ENCODE assay signal across 9 cellular contexts in the genomic region with DNA sequence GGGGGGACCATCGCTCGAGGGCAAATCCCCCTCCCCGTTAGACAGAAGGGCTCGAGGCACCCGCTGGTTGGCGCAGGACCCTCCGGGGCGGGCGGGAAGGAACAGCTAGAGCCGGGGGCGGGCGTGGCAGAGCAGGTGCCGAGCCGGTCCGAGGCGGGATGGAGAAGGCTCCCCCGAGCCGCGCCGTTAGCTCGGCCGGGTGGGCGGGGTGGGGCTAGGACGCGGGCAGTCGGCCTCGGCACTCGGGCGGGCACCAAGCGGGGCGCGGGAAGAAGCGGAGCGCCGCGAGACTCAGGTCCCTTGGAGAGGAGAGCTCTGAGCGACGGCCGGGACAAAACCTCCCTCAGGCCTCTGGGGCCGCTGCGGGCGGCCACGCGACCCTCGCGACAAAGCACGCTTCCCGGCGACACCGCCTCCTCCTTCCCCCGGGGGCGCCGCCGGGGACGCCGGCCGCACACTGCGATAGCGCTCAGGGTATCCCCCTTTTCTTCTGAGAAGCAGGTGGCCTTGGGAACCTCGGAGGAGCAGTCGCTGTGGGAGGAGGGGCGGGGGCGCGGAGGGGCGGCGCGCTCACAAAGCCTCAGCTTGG. TPM values are rescaled to one million over a fixed set of nuclear protein-coding genes. Genes with fewer than 3 reads are reported as not detected.
DNase-seq lines count a peak whose midpoint lies in the region; ATAC-seq and TF ChIP-seq lines count a peak whose summit lies in the region.
"Had no signal": no experiment of that assay in that cellular context is flagged by ENCODE, and none has a peak within 500 bp of the region (broad histone marks: within the 10 kb centered on the region; RNA-seq: fewer than 3 reads in every experiment).

No MANE protein-coding gene starts in this region.

- H3K27ac ChIP-seq in right atrium auricular region (peak overlapping the region; percentile 83 to 87), skeletal muscle tissue (ENCODE audit: low read depth, low read length) (peak overlapping the region; percentile 54)

- H3K27me3 Mint-ChIP-seq in HFFc6 (ENCODE audit: insufficient read depth): no peaks in the 10 kb centered on the region; the same call in 1 of the 2 replicates

- H3K27me3 ChIP-seq in right atrium auricular region (peaks cover 0 to 3% of the 10 kb centered on the region in 2 donors), skeletal muscle tissue (ENCODE audit: control insufficient read depth in 3 of 3, insufficient read depth in 3 of 3, low read length in 3 of 3) (peaks cover 0 to 4% (median 0%) of the 10 kb centered on the region in 3 donors)

- peak overlapping the region; percentile 54 to 78 for H3K4me3 ChIP-seq in right atrium auricular region
- peak overlapping the region; percentile 65 to 81 (median 72) for H3K4me3 ChIP-seq in skeletal muscle tissue (ENCODE audit: low read length in 3 of 3)

- no peak for TF ChIP-seq CTCF in HFFc6 (IDR thresholded peaks at IDR 0.05)
- TF ChIP-seq CTCF in right atrium auricular region (IDR thresholded peaks at IDR 0.05): no peak

- H3K9me3 Mint-ChIP-seq in HFFc6: no peaks in the 10 kb centered on the region
- H3K9me3 Mint-ChIP-seq: IgD-negative memory B cell had no signal

- in situ Hi-C loops in KBM-7 (cut with MboI; ENCODE audit: low pct_unique_long_range_greater_than_20kb, low sequenced_read_pairs): loop anchor here (25.0 kb wide), 1 partner anchor 536 kb away; no protein-coding TSS in a partner anchor

- H3K36me3 Mint-ChIP-seq in HFFc6 (ENCODE audit: low read depth): no peaks in the 10 kb centered on the region; the same call in 1 of the 2 replicates
- H3K36me3 Mint-ChIP-seq: IgD-negative memory B cell had no signal

- H3K9ac ChIP-seq in skeletal muscle tissue (ENCODE audit: low read depth in 1 of 3, low read length in 3 of 3): peak overlapping the region; percentile 61 to 86 (median 72)

- H3K9me3 ChIP-seq in right atrium auricular region (no peaks in the 10 kb centered on the region), skeletal muscle tissue (ENCODE audit: control insufficient read depth in 3 of 3, low read length in 3 of 3) (no peaks in the 10 kb centered on the region)

- H3K4me1 ChIP-seq in right atrium auricular region: peaks cover 0 to 44% of the 10 kb centered on the region in 2 donors
- peaks cover 11 to 38% (median 26%) of the 10 kb centered on the region in 3 donors for H3K4me1 ChIP-seq in skeletal muscle tissue (ENCODE audit: control insufficient read depth in 3 of 3, insufficient read depth in 3 of 3, low read length in 3 of 3)

- no peaks in the 10 kb centered on the region for H3K36me3 ChIP-seq in right atrium auricular region
- H3K36me3 ChIP-seq in skeletal muscle tissue (ENCODE audit: control insufficient read depth in 3 of 3, insufficient read depth in 3 of 3, low read length in 3 of 3): no peaks in the 10 kb centered on the region

- H3K4me3 Mint-ChIP-seq in HFFc6: peak overlapping the region; percentile 67

- ATAC-seq in SK-N-SH treated with all-trans-retinoic acid at 6 μM for 48 hours: peak; percentile 30

- H3K27ac Mint-ChIP-seq in HFFc6: no peak overlapping the region
- H3K27ac Mint-ChIP-seq: IgD-negative memory B cell had no signal

- peaks cover 43% of the 10 kb centered on the region for H3K4me1 Mint-ChIP-seq in HFFc6 (ENCODE audit: low read depth)

- DNase-seq in GM03348 (ENCODE audit: low spot score): peak; percentile 67
- DNase-seq in HFFc6: no peak
- no peak for DNase-seq in right atrium auricular region (ENCODE audit: low spot score)
- no peak for DNase-seq in activated CD8-positive, alpha-beta memory T cell treated with anti-CD3 and anti-CD28 coated beads, Interleukin-2, amount 50 U/mL, for 48 hours
- no peak for DNase-seq in KBM-7
- DNase-seq in GM19240 (ENCODE audit: insufficient read length, low spot score): no peak

TF ChIP-seq in SK-N-SH treated with all-trans-retinoic acid at 6 μM for 48 hours, 23 proteins besides CTCF, POLR2A, EP300 and RAD21:
- no peak for TF ChIP-seq BACH2 (CRISPR knock-in tag; IDR thresholded peaks at IDR 0.05; ENCODE audit: borderline replicate concordance)
- TF ChIP-seq SNAI2 (CRISPR knock-in tag; IDR thresholded peaks at IDR 0.05): no peak
- no peak for TF ChIP-seq ZNF70 (CRISPR knock-in tag; IDR thresholded peaks at IDR 0.05)
- TF ChIP-seq TCF4 (CRISPR knock-in tag; IDR thresholded peaks at IDR 0.05; ENCODE audit: borderline replicate concordance): no peak
- no peak for TF ChIP-seq ESRRG (CRISPR knock-in tag; IDR thresholded peaks at IDR 0.05)
- no peak for TF ChIP-seq ZNF565 (CRISPR knock-in tag; conservative IDR thresholded peaks at IDR 0.05; ENCODE audit: low read depth)
- TF ChIP-seq OSR1 (CRISPR knock-in tag; IDR thresholded peaks at IDR 0.05): no peak
- no peak for TF ChIP-seq PPARA (CRISPR knock-in tag; IDR thresholded peaks at IDR 0.05; ENCODE audit: borderline replicate concordance)
- TF ChIP-seq CSRNP3 (CRISPR knock-in tag; IDR thresholded peaks at IDR 0.05): no peak

RNA-seq across cellular contexts. Expression of gene FHOD3, which starts 0.7 kb away (rescaled TPM):
- total RNA-seq in HFFc6 (2021; fragmentation: NEBNext Ultra II Directional; extraction: Animal tissue kit (Norgen Biotek cat#: 25700)): 10 to 100 TPM; 32.8 to 67.6 (median 61.4) TPM
- total RNA-seq in right atrium auricular region: 100 to 1,000 TPM in 1 of 2 donors, 10 to 100 TPM in 1; 66.0 to 114 TPM
- total RNA-seq in skeletal muscle tissue: 15.7 TPM
